ENCODE assay signal across 1 cellular context in genomic region chr7:98826400-98826799, GRCh38.
TF ChIP-seq lines count a peak whose summit lies in the region.

No MANE protein-coding gene starts in this region.

TF ChIP-seq in H1, 55 proteins besides CTCF, POLR2A, EP300 and RAD21:
- TF ChIP-seq SP4 (IDR thresholded peaks at IDR 0.05; ENCODE audit: low read length) (no peak), MAX (IDR thresholded peaks at IDR 0.05) (0 out of 2 replicates have a peak, but pooled peaks have one; percentile 13)
